ENCODE assay signal across 17 cellular contexts in the genomic region with DNA sequence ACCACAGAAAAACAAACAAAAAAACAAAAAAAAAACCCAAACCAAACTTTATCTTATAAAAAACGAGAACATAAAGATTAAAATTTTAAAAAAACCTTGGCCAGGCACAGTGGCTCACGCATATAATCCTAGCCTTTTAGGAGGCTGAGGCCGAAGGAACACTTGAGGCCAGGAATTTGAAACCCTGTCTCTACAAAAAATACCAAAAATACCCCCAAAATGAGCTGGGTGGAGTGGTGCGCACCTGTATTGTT. TPM values are rescaled to one million over a fixed set of nuclear protein-coding genes. Genes with fewer than 3 reads are reported as not detected.
A peak's percentile ranks its signal among the peaks of the same experiment; 100 is the strongest.
DNase-seq lines count a peak whose midpoint lies in the region; ATAC-seq, FAIRE-seq and TF ChIP-seq lines count a peak whose summit lies in the region.
"Had no signal": no experiment of that assay in that cellular context is flagged by ENCODE, and none has a peak within 500 bp of the region (broad histone marks: within the 10 kb centered on the region; RNA-seq: fewer than 3 reads in every experiment).

No MANE protein-coding gene starts in this region.

- CTCF ChIA-PET in activated naive CD4-positive, alpha-beta T cell treated with anti-CD3 and anti-CD28 coated beads for 36 hours (lab: Charles Lee) = interaction anchor here (2.4 to 7.2 kb wide), 4 partner anchors 7 to 22 kb away, joined by 12 to 108 read pairs (median 22); a partner anchor contains a TSS

- H3K27me3 Mint-ChIP-seq in activated naive CD4-positive, alpha-beta T cell treated with anti-CD3 and anti-CD28 coated beads for 36 hours (ENCODE audit: low read depth) = no peaks in the 10 kb centered on the region
- H3K27me3 Mint-ChIP-seq in activated naive CD8-positive, alpha-beta T cell treated with anti-CD3 and anti-CD28 coated beads, Interleukin-2, amount 50 U/mL, for 24 hours = peaks cover 2% of the 10 kb centered on the region
- H3K27me3 Mint-ChIP-seq in stimulated activated naive B cell treated with anti-CD40 and anti-IgM and Interleukin-4, amounts not matched to agents 10 μg/mL and 1 μg/mL and 100 μg/mL, for 72 hours = no peaks in the 10 kb centered on the region

- intact Hi-C loops in activated naive CD4-positive, alpha-beta T cell treated with anti-CD3 and anti-CD28 coated beads for 36 hours (cut with micrococcal nuclease) = loop anchor here (5.0 kb wide), 1 partner anchor 258 kb away; a partner anchor contains a TSS
- intact Hi-C loops in vagina (cut with DNase I) = no loop called here

- peak overlapping the region; percentile 99 for H3K27ac Mint-ChIP-seq in activated naive CD4-positive, alpha-beta T cell treated with anti-CD3 and anti-CD28 coated beads for 36 hours
- peak overlapping the region; percentile 98 for H3K27ac Mint-ChIP-seq in activated naive CD8-positive, alpha-beta T cell treated with anti-CD3 and anti-CD28 coated beads, Interleukin-2, amount 50 U/mL, for 24 hours
- H3K27ac Mint-ChIP-seq in stimulated activated naive B cell treated with anti-CD40 and anti-IgM and Interleukin-4, amounts not matched to agents 10 μg/mL and 1 μg/mL and 100 μg/mL, for 72 hours = peak overlapping the region; percentile 100
- H3K27ac Mint-ChIP-seq: neural progenitor cell had no signal

- H3K4me1 Mint-ChIP-seq in activated naive CD4-positive, alpha-beta T cell treated with anti-CD3 and anti-CD28 coated beads for 36 hours (ENCODE audit: low read depth) = peaks cover 29% of the 10 kb centered on the region
- peaks cover 75% of the 10 kb centered on the region for H3K4me1 Mint-ChIP-seq in activated naive CD8-positive, alpha-beta T cell treated with anti-CD3 and anti-CD28 coated beads, Interleukin-2, amount 50 U/mL, for 24 hours
- peaks cover 62 to 95% of the 10 kb centered on the region in 2 donors for H3K4me1 Mint-ChIP-seq in stimulated activated naive B cell treated with anti-CD40 and anti-IgM and Interleukin-4, amounts not matched to agents 10 μg/mL and 1 μg/mL and 100 μg/mL, for 72 hours

- H3K9me3 Mint-ChIP-seq in activated naive CD4-positive, alpha-beta T cell treated with anti-CD3 and anti-CD28 coated beads for 36 hours = no peaks in the 10 kb centered on the region
- no peaks in the 10 kb centered on the region for H3K9me3 Mint-ChIP-seq in activated naive CD8-positive, alpha-beta T cell treated with anti-CD3 and anti-CD28 coated beads, Interleukin-2, amount 50 U/mL, for 24 hours
- peaks cover 0 to 2% of the 10 kb centered on the region in 2 donors for H3K9me3 Mint-ChIP-seq in stimulated activated naive B cell treated with anti-CD40 and anti-IgM and Interleukin-4, amounts not matched to agents 10 μg/mL and 1 μg/mL and 100 μg/mL, for 72 hours

- no peak for TF ChIP-seq POLR2A in vagina (IDR thresholded peaks at IDR 0.05)

- H2AFZ ChIP-seq in MM.1S (ENCODE audit: low read length) = no peak overlapping the region
- H2AFZ ChIP-seq: neural progenitor cell had no signal

- H3K4me1 ChIP-seq in MM.1S (ENCODE audit: low read length) = peaks cover 75% of the 10 kb centered on the region
- H3K4me1 ChIP-seq in vagina = peaks cover 33% of the 10 kb centered on the region

- H3K4me3 ChIP-seq in MM.1S (ENCODE audit: low read length) = no peak overlapping the region
- H3K4me3 ChIP-seq in vagina = no peak overlapping the region
- H3K4me3 ChIP-seq: neural progenitor cell had no signal

- no peak for TF ChIP-seq CTCF in MM.1S (IDR thresholded peaks at IDR 0.05; ENCODE audit: low read length)
- TF ChIP-seq CTCF in vagina (IDR thresholded peaks at IDR 0.05) = no peak
- no peak for TF ChIP-seq CTCF in D721Med (IDR thresholded peaks at IDR 0.05; ENCODE audit: insufficient read depth, missing control alignments)

- H3K79me2 ChIP-seq in MM.1S (ENCODE audit: low read length) = peaks cover 62% of the 10 kb centered on the region

- H3K4me2 ChIP-seq in MM.1S (ENCODE audit: low read depth, low read length) = peak overlapping the region; percentile 99; the same call in 1 of the 2 replicates
- H3K4me2 ChIP-seq: neural progenitor cell had no signal

- no peak for FAIRE-seq in D721Med (lab: Jason Lieb, UNC)
- FAIRE-seq: endometrium had no signal

- ATAC-seq in activated naive CD8-positive, alpha-beta T cell treated with anti-CD3 and anti-CD28 coated beads, Interleukin-2, amount 50 U/mL, for 24 hours = no peak
- ATAC-seq in stimulated activated naive B cell treated with anti-CD40 and anti-IgM and Interleukin-4, amounts not matched to agents 10 μg/mL and 1 μg/mL and 100 μg/mL, for 72 hours (replicated peaks) = no peak
- ATAC-seq: lower lobe of right lung had no signal

- peaks cover 79% of the 10 kb centered on the region for H3F3A ChIP-seq in MM.1S (ENCODE audit: insufficient read depth, low read length)

- peak overlapping the region; percentile 92 for H3K4me3 Mint-ChIP-seq in activated naive CD4-positive, alpha-beta T cell treated with anti-CD3 and anti-CD28 coated beads for 36 hours
- H3K4me3 Mint-ChIP-seq in activated naive CD8-positive, alpha-beta T cell treated with anti-CD3 and anti-CD28 coated beads, Interleukin-2, amount 50 U/mL, for 24 hours = peak overlapping the region; percentile 99
- H3K4me3 Mint-ChIP-seq in stimulated activated naive B cell treated with anti-CD40 and anti-IgM and Interleukin-4, amounts not matched to agents 10 μg/mL and 1 μg/mL and 100 μg/mL, for 72 hours = peak overlapping the region; percentile 100
- H3K4me3 Mint-ChIP-seq: neural progenitor cell had no signal

- H3K27ac ChIP-seq in MM.1S (ENCODE audit: low read length) = no peak overlapping the region; the same call in 1 of the 2 replicates
- no peak overlapping the region for H3K27ac ChIP-seq in vagina
- H3K27ac ChIP-seq: neural progenitor cell had no signal

- H3K9me3 ChIP-seq in MM.1S (replicated peaks; ENCODE audit: insufficient read depth, low read length) (no peaks in the 10 kb centered on the region), vagina (no peaks in the 10 kb centered on the region)
- H3K9me3 ChIP-seq: lower lobe of right lung had no signal

- H3K36me3 Mint-ChIP-seq in activated naive CD4-positive, alpha-beta T cell treated with anti-CD3 and anti-CD28 coated beads for 36 hours (ENCODE audit: low read depth) = peaks cover 64% of the 10 kb centered on the region
- H3K36me3 Mint-ChIP-seq in activated naive CD8-positive, alpha-beta T cell treated with anti-CD3 and anti-CD28 coated beads, Interleukin-2, amount 50 U/mL, for 24 hours (ENCODE audit: low read depth) = peaks cover 66% of the 10 kb centered on the region
- peaks cover 59 to 68% of the 10 kb centered on the region in 2 donors for H3K36me3 Mint-ChIP-seq in stimulated activated naive B cell treated with anti-CD40 and anti-IgM and Interleukin-4, amounts not matched to agents 10 μg/mL and 1 μg/mL and 100 μg/mL, for 72 hours

- H3K9me2 ChIP-seq in MM.1S (replicated peaks; ENCODE audit: insufficient read depth, low read length) = no peaks in the 10 kb centered on the region

- H3K9ac ChIP-seq in MM.1S (ENCODE audit: low read length) = no peak overlapping the region
- H3K9ac ChIP-seq: neural progenitor cell had no signal

- no peaks in the 10 kb centered on the region for H3K27me3 ChIP-seq in MM.1S (replicated peaks; ENCODE audit: insufficient read depth, low read length)
- H3K27me3 ChIP-seq in vagina = no peaks in the 10 kb centered on the region
- H3K27me3 ChIP-seq: neural progenitor cell had no signal

- no peaks in the 10 kb centered on the region for H3K36me3 ChIP-seq in MM.1S (replicated peaks; ENCODE audit: insufficient read depth, low read length)
- peaks cover 0 to 13% of the 10 kb centered on the region in 2 donors for H3K36me3 ChIP-seq in vagina
- H3K36me3 ChIP-seq: neural progenitor cell had no signal

- no peaks in the 10 kb centered on the region for H4K20me1 ChIP-seq in MM.1S (ENCODE audit: insufficient read depth, low read length)

- no peak for DNase-seq in activated naive CD4-positive, alpha-beta T cell treated with anti-CD3 and anti-CD28 coated beads for 36 hours
- DNase-seq in activated naive CD4-positive, alpha-beta T cell (lab: John Stamatoyannopoulos, UW) = no peak
- DNase-seq in MM.1S (no peak), DMS153 (lab: John Stamatoyannopoulos, UW) (no peak), vagina (ENCODE audit: extremely low spot score in 2 of 2) (no peak), D721Med (ENCODE audit: insufficient read length, low spot score) (no peak)
- no peak for DNase-seq in activated naive CD8-positive, alpha-beta T cell treated with anti-CD3 and anti-CD28 coated beads, Interleukin-2, amount 50 U/mL, for 24 hours
- no peak for DNase-seq in stimulated activated naive B cell treated with anti-CD40 and anti-IgM and Interleukin-4, amounts not matched to agents 10 μg/mL and 1 μg/mL and 100 μg/mL, for 72 hours
- DNase-seq: DMS 273 treated with DMSO at 0.1 percent for 48 hours, foreskin fibroblast, H7, lower lobe of right lung, NCI-H1048, NCI-H2171, retina had no signal

RNA-seq across cellular contexts. Expression of a gene that starts 11.5 kb away (rescaled TPM):
- 10 to 100 TPM; 76.6 to 76.9 TPM for total RNA-seq in activated naive CD4-positive, alpha-beta T cell treated with anti-CD3 and anti-CD28 coated beads for 36 hours
- total RNA-seq in vagina = 31.4 TPM

RNA-seq across cellular contexts. Expression of a gene that starts 12.0 kb away (rescaled TPM):
- 10 to 100 TPM; 18.5 to 20.0 TPM for total RNA-seq in activated naive CD4-positive, alpha-beta T cell treated with anti-CD3 and anti-CD28 coated beads for 36 hours
- total RNA-seq in vagina = 7.1 TPM

RNA-seq across cellular contexts. Expression of a gene that starts 59.8 kb away (rescaled TPM):
- total RNA-seq in activated naive CD4-positive, alpha-beta T cell treated with anti-CD3 and anti-CD28 coated beads for 36 hours = not detected
- total RNA-seq in vagina = not detected
- total RNA-seq: H7 had no signal
